ENCODE assay signal across 1 cellular context in the genomic region with DNA sequence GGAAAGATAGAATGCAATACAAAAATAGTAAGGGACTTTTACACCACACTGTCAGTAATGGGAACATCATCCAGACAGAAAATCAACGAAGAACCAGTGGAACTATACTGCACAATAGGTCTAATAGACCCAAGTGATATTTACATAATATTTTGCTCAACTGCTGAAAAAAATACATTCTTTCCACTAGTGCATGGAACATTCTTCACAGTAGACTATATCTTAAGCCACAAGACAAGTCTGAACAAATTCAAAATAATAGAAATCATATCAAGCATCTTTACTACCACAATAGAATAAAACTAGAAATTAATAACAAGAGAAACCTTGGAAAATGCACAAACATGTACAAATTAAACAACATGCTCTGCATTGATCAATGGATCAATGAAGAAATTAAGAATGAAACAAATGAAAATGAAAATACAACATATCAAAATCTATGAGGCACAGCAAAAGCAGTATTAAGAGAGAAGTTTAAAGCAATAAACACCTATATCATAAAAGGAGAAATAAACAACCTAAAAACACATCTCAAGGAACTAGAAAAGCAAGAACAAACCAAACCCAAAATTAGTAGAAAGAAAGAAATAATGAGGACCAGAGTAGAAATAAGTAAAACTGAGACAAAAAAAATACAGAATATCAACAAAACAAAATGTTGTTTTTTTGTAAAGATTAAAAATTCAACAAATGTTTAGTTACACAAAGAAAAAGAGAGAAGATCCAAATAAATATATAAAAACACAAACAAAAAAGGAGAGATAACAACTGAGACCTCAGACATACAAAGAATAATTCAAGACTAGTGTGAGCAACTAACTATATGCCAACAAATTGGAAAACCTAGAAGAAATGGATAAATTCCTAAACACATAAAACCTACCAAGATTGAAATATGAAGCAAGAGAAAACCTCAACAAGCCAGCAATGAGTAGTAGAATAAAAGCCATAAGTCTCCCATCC.
A peak's percentile ranks its signal among the peaks of the same experiment; 100 is the strongest.
TF ChIP-seq lines count a peak whose summit lies in the region.

No MANE protein-coding gene starts in this region.

TF ChIP-seq in K562, 482 proteins besides CTCF, POLR2A, EP300 and RAD21 (continued from another document):
- TF ChIP-seq ZBTB11 (CRISPR knock-in tag; IDR thresholded peaks at IDR 0.05), result no peak
- no peak for TF ChIP-seq NR1H2 (CRISPR knock-in tag; IDR thresholded peaks at IDR 0.05)
- TF ChIP-seq ARID1B (IDR thresholded peaks at IDR 0.05), result no peak
- no peak for TF ChIP-seq ZNF696 (CRISPR knock-in tag; conservative IDR thresholded peaks at IDR 0.05)
- no peak for TF ChIP-seq POLR2B (IDR thresholded peaks at IDR 0.05; ENCODE audit: low read depth, partially characterized antibody)
- TF ChIP-seq, protein P1, sequence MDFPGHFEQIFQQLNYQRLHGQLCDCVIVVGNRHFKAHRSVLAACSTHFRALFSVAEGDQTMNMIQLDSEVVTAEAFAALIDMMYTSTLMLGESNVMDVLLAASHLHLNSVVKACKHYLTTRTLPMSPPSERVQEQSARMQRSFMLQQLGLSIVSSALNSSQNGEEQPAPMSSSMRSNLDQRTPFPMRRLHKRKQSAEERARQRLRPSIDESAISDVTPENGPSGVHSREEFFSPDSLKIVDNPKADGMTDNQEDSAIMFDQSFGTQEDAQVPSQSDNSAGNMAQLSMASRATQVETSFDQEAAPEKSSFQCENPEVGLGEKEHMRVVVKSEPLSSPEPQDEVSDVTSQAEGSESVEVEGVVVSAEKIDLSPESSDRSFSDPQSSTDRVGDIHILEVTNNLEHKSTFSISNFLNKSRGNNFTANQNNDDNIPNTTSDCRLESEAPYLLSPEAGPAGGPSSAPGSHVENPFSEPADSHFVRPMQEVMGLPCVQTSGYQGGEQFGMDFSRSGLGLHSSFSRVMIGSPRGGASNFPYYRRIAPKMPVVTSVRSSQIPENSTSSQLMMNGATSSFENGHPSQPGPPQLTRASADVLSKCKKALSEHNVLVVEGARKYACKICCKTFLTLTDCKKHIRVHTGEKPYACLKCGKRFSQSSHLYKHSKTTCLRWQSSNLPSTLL (IDR thresholded peaks at IDR 0.05), result peak; percentile 60
- no peak for TF ChIP-seq PCBP1 (IDR thresholded peaks at IDR 0.05; ENCODE audit: low read depth, low read length, poor library complexity, severe bottlenecking)
- no peak for TF ChIP-seq ELF4 (CRISPR knock-in tag; IDR thresholded peaks at IDR 0.05)
- TF ChIP-seq HNRNPL (IDR thresholded peaks at IDR 0.05; ENCODE audit: low read depth, low read length), result no peak
- TF ChIP-seq NFRKB (IDR thresholded peaks at IDR 0.05; ENCODE audit: low read depth), result peak; percentile 89
- TF ChIP-seq CHCHD3 (CRISPR knock-in tag; IDR thresholded peaks at IDR 0.05), result no peak
- 0 out of 2 replicates have a peak, but pooled peaks have one; percentile 12 for TF ChIP-seq ARID2 (IDR thresholded peaks at IDR 0.05)
- TF ChIP-seq, protein P2, sequence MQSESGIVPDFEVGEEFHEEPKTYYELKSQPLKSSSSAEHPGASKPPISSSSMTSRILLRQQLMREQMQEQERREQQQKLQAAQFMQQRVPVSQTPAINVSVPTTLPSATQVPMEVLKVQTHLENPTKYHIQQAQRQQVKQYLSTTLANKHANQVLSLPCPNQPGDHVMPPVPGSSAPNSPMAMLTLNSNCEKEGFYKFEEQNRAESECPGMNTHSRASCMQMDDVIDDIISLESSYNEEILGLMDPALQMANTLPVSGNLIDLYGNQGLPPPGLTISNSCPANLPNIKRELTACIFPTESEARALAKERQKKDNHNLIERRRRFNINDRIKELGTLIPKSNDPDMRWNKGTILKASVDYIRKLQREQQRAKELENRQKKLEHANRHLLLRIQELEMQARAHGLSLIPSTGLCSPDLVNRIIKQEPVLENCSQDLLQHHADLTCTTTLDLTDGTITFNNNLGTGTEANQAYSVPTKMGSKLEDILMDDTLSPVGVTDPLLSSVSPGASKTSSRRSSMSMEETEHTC (IDR thresholded peaks at IDR 0.05), result no peak
- TF ChIP-seq JUN (IDR thresholded peaks at IDR 0.05; ENCODE audit: borderline replicate concordance, low read depth, low read length), result no peak
- no peak for TF ChIP-seq JUN (CRISPR knock-in tag; IDR thresholded peaks at IDR 0.05; ENCODE audit: borderline replicate concordance)
- TF ChIP-seq TARDBP (IDR thresholded peaks at IDR 0.05), result no peak
- 0 out of 2 replicates have a peak, but pooled peaks have one; percentile 53 for TF ChIP-seq ZNF23 (CRISPR knock-in tag; IDR thresholded peaks at IDR 0.05)
- TF ChIP-seq, protein P3, sequence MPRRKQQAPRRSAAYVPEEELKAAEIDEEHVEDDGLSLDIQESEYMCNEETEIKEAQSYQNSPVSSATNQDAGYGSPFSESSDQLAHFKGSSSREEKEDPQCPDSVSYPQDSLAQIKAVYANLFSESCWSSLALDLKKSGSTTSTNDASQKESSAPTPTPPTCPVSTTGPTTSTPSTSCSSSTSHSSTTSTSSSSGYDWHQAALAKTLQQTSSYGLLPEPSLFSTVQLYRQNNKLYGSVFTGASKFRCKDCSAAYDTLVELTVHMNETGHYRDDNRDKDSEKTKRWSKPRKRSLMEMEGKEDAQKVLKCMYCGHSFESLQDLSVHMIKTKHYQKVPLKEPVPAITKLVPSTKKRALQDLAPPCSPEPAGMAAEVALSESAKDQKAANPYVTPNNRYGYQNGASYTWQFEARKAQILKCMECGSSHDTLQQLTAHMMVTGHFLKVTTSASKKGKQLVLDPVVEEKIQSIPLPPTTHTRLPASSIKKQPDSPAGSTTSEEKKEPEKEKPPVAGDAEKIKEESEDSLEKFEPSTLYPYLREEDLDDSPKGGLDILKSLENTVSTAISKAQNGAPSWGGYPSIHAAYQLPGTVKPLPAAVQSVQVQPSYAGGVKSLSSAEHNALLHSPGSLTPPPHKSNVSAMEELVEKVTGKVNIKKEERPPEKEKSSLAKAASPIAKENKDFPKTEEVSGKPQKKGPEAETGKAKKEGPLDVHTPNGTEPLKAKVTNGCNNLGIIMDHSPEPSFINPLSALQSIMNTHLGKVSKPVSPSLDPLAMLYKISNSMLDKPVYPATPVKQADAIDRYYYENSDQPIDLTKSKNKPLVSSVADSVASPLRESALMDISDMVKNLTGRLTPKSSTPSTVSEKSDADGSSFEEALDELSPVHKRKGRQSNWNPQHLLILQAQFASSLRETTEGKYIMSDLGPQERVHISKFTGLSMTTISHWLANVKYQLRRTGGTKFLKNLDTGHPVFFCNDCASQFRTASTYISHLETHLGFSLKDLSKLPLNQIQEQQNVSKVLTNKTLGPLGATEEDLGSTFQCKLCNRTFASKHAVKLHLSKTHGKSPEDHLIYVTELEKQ (CRISPR knock-in tag; IDR thresholded peaks at IDR 0.05), result no peak
- no peak for TF ChIP-seq LCOR (CRISPR knock-in tag; IDR thresholded peaks at IDR 0.05)
- no peak for TF ChIP-seq MNT (conservative IDR thresholded peaks at IDR 0.05)
- TF ChIP-seq SIN3B (IDR thresholded peaks at IDR 0.05; ENCODE audit: low read depth), result no peak
- no peak for TF ChIP-seq EZH2 (IDR thresholded peaks at IDR 0.05; ENCODE audit: borderline replicate concordance, low read depth, low read length)
- no peak for TF ChIP-seq RBM34 (IDR thresholded peaks at IDR 0.05; ENCODE audit: borderline replicate concordance, insufficient read depth, low read length)
- no peak for TF ChIP-seq TGIF2 (CRISPR knock-in tag; IDR thresholded peaks at IDR 0.05)
- no peak for TF ChIP-seq NEUROD1 (IDR thresholded peaks at IDR 0.05; ENCODE audit: borderline replicate concordance, low read depth, low read length, partially characterized antibody)
